ENCODE assay signal across 15 cellular contexts in genomic region chr11:12540075-12540685, GRCh38.
DNase-seq lines count a peak whose midpoint lies in the region; ATAC-seq and TF ChIP-seq lines count a peak whose summit lies in the region.
"Had no signal": no experiment of that assay in that cellular context is flagged by ENCODE, and none has a peak within 500 bp of the region (broad histone marks: within the 10 kb centered on the region; RNA-seq: fewer than 3 reads in every experiment).

No MANE protein-coding gene starts in this region.

- H3K4me3 ChIP-seq in astrocyte of the spinal cord (ENCODE audit: low read depth, low read length): no peak overlapping the region
- no peak overlapping the region for H3K4me3 ChIP-seq in gastroesophageal sphincter
- no peak overlapping the region for H3K4me3 ChIP-seq in stomach
- H3K4me3 ChIP-seq in right cardiac atrium (ENCODE audit: low read length): no peak overlapping the region

- DNase-seq in HT1080 (ENCODE audit: low read depth) (peak; percentile 40), astrocyte of the spinal cord (ENCODE audit: low read depth, low spot score) (peak; percentile 34), stomach (no peak), right cardiac atrium (no peak)
- no peak for DNase-seq in activated CD8-positive, alpha-beta T cell treated with anti-CD3 and anti-CD28 coated beads for 36 hours
- DNase-seq: activated CD4-positive, alpha-beta T cell treated with anti-CD3 and anti-CD28 coated beads for 36 hours; activated gamma-delta T cell; COR-L47; NCI-H1048; NCI-H524; stimulated activated CD4-positive, alpha-beta T cell treated with anti-CD3 and anti-CD28 coated beads, Interleukin-12 subunit alpha, Interleukin-12 subunit beta, amount 100 ng/mL, for 4 hours had no signal

- H3K27me3 ChIP-seq in gastroesophageal sphincter: no peaks in the 10 kb centered on the region
- no peaks in the 10 kb centered on the region for H3K27me3 ChIP-seq in stomach
- no peaks in the 10 kb centered on the region for H3K27me3 ChIP-seq in right cardiac atrium (ENCODE audit: control insufficient read depth, insufficient read depth)

- intact Hi-C loops in stomach (cut with DNase I; ENCODE audit: low total_unique reads) (no loop called here), right cardiac atrium (cut with DNase I) (no loop called here)
- intact Hi-C loops in activated CD8-positive, alpha-beta T cell treated with anti-CD3 and anti-CD28 coated beads for 36 hours (cut with micrococcal nuclease): no loop called here

- H3K27ac ChIP-seq in gastroesophageal sphincter: peak overlapping the region; percentile 74 to 85 (median 78)
- H3K27ac ChIP-seq in stomach: peak overlapping the region in 4 of 5 donors; percentile 63 to 80 (median 70)
- no peak overlapping the region for H3K27ac ChIP-seq in right cardiac atrium (ENCODE audit: low read length)

- WGBS in gastroesophageal sphincter (ENCODE audit: low coverage in 1 of 2), 2 donors: 73% methylated on average over 2 of the region's 5 CpGs; no CpG with 5 or more reads in 1 of the 2 donors
- WGBS in stomach, 5 donors: 68 to 87% (median 81%) methylated on average over 5 of the region's 5 CpGs
- 75% methylated on average over 5 of the region's 5 CpGs for WGBS in right cardiac atrium

- CTCF ChIA-PET in activated CD8-positive, alpha-beta T cell treated with anti-CD3 and anti-CD28 coated beads for 36 hours (lab: Charles Lee): interaction anchor here (2.0 kb wide), 1 partner anchor 209 kb away, joined by 9 read pairs; no protein-coding TSS in a partner anchor

- no peaks in the 10 kb centered on the region for H3K9me3 Mint-ChIP-seq in activated CD8-positive, alpha-beta T cell treated with anti-CD3 and anti-CD28 coated beads for 36 hours
- H3K9me3 Mint-ChIP-seq: memory B cell had no signal

- H3K36me3 ChIP-seq in gastroesophageal sphincter (no peaks in the 10 kb centered on the region), stomach (no peaks in the 10 kb centered on the region)

- TF ChIP-seq CTCF in astrocyte of the spinal cord (IDR thresholded peaks at IDR 0.05; ENCODE audit: low read depth, low read length) (no peak), gastroesophageal sphincter (IDR thresholded peaks at IDR 0.05) (no peak), stomach (IDR thresholded peaks at IDR 0.05) (no peak)
- no peak for TF ChIP-seq CTCF in activated CD8-positive, alpha-beta T cell treated with anti-CD3 and anti-CD28 coated beads for 36 hours (IDR thresholded peaks at IDR 0.05)

- no peak overlapping the region for H3K4me3 Mint-ChIP-seq in activated CD8-positive, alpha-beta T cell treated with anti-CD3 and anti-CD28 coated beads for 36 hours
- H3K4me3 Mint-ChIP-seq: activated CD4-positive, alpha-beta T cell treated with anti-CD3 and anti-CD28 coated beads for 36 hours; memory B cell had no signal

- peaks cover 12% of the 10 kb centered on the region for H3K27me3 Mint-ChIP-seq in activated CD8-positive, alpha-beta T cell treated with anti-CD3 and anti-CD28 coated beads for 36 hours

- no peaks in the 10 kb centered on the region for H3K9me3 ChIP-seq in gastroesophageal sphincter
- H3K9me3 ChIP-seq in stomach: no peaks in the 10 kb centered on the region
- H3K9me3 ChIP-seq in right cardiac atrium (ENCODE audit: control insufficient read depth, low read length): no peaks in the 10 kb centered on the region

- H3K4me1 Mint-ChIP-seq in activated CD8-positive, alpha-beta T cell treated with anti-CD3 and anti-CD28 coated beads for 36 hours (ENCODE audit: low read depth): no peaks in the 10 kb centered on the region
- H3K4me1 Mint-ChIP-seq: activated CD4-positive, alpha-beta T cell treated with anti-CD3 and anti-CD28 coated beads for 36 hours; memory B cell had no signal

- POLR2A ChIA-PET in activated CD8-positive, alpha-beta T cell treated with anti-CD3 and anti-CD28 coated beads for 36 hours (lab: Charles Lee): interaction anchor here (1.3 kb wide), 1 partner anchor 12 kb away, joined by 4 read pairs; no protein-coding TSS in a partner anchor

- no peak for ATAC-seq in gastroesophageal sphincter
- no peak for ATAC-seq in activated CD8-positive, alpha-beta T cell treated with anti-CD3 and anti-CD28 coated beads for 36 hours
- ATAC-seq in GM21619 (IDR thresholded peaks at IDR 0.05; ENCODE audit: unreplicated experiment): no peak
- ATAC-seq in right cardiac atrium: no peak
- ATAC-seq in HG02938 (IDR thresholded peaks at IDR 0.05; ENCODE audit: unreplicated experiment): no peak
- ATAC-seq: activated CD4-positive, alpha-beta T cell treated with anti-CD3 and anti-CD28 coated beads for 36 hours had no signal

- in situ Hi-C loops in astrocyte of the spinal cord (cut with HindIII; ENCODE audit: low sequenced_read_pairs): no loop called here

- TF ChIP-seq EP300 in gastroesophageal sphincter (IDR thresholded peaks at IDR 0.05): no peak
- TF ChIP-seq EP300 in stomach (IDR thresholded peaks at IDR 0.05): no peak

- no peaks in the 10 kb centered on the region for H3K36me3 Mint-ChIP-seq in activated CD8-positive, alpha-beta T cell treated with anti-CD3 and anti-CD28 coated beads for 36 hours (ENCODE audit: low read depth)
- H3K36me3 Mint-ChIP-seq: memory B cell had no signal

- peaks cover 7 to 52% (median 41%) of the 10 kb centered on the region in 3 donors for H3K4me1 ChIP-seq in gastroesophageal sphincter
- peaks cover 3 to 55% (median 35%) of the 10 kb centered on the region in 4 donors for H3K4me1 ChIP-seq in stomach
- H3K4me1 ChIP-seq in right cardiac atrium (ENCODE audit: control insufficient read depth, insufficient read depth, low read length): peaks cover 12% of the 10 kb centered on the region

- no peak overlapping the region for H3K27ac Mint-ChIP-seq in activated CD8-positive, alpha-beta T cell treated with anti-CD3 and anti-CD28 coated beads for 36 hours
- H3K27ac Mint-ChIP-seq: activated CD4-positive, alpha-beta T cell treated with anti-CD3 and anti-CD28 coated beads for 36 hours; memory B cell had no signal

- TF ChIP-seq POLR2A in gastroesophageal sphincter (IDR thresholded peaks at IDR 0.05): no peak
- TF ChIP-seq POLR2A in stomach (IDR thresholded peaks at IDR 0.05): no peak

Comparison
In these comparisons a context has a peak if more than half of its experiments do, and no peak if none do; other contexts are left out.
1. DNase-seq: peak in HT1080 (single experiment) and astrocyte of the spinal cord (single experiment); none in stomach (single experiment), activated CD8-positive, alpha-beta T cell treated with anti-CD3 and anti-CD28 coated beads for 36 hours (single experiment) and right cardiac atrium (0 of 3).